22 cellular contexts compared by ENCODE assay signal in genomic region chr3:153615863-153616262, GRCh38.
"Had no signal": no experiment of that assay in that cellular context is flagged by ENCODE, and none has a peak within 500 bp of the region (broad histone marks: within the 10 kb centered on the region; RNA-seq: fewer than 3 reads in every experiment).

No MANE protein-coding gene starts in this region.

- H3K9me3 ChIP-seq: vagina had no signal

- H3K27me3 Mint-ChIP-seq: activated T-cell treated with anti-CD3 and anti-CD28 coated beads, Interleukin-2, amount 50 U/mL, for 24 hours; activated T-helper 17 cell treated with anti-CD3 and anti-CD28 coated beads, Interleukin-2, amount 50 U/mL, for 72 hours; central memory CD8-positive, alpha-beta T cell; effector memory CD8-positive, alpha-beta T cell; type B pancreatic cell had no signal

- H3K9me3 Mint-ChIP-seq: effector memory CD8-positive, alpha-beta T cell; natural killer cell had no signal

- H3K27ac ChIP-seq: ascending aorta, left ventricle myocardium inferior, thoracic aorta, vagina had no signal

- H3K36me3 ChIP-seq: ascending aorta, left ventricle myocardium inferior, thoracic aorta, vagina had no signal

- H3K27me3 ChIP-seq: ascending aorta, vagina had no signal

- H3K27ac Mint-ChIP-seq: activated naive CD4-positive, alpha-beta T cell treated with anti-CD3 and anti-CD28 coated beads, Interleukin-2, amount 50 U/mL, for 72 hours; activated T-cell treated with anti-CD3 and anti-CD28 coated beads, Interleukin-2, amount 50 U/mL, for 24 hours; activated T-helper 17 cell treated with anti-CD3 and anti-CD28 coated beads, Interleukin-2, amount 50 U/mL, for 72 hours; effector memory CD8-positive, alpha-beta T cell; natural killer cell; type B pancreatic cell had no signal

- DNase-seq: activated CD4-positive, alpha-beta T cell treated with anti-CD3 and anti-CD28 coated beads for 1 hour; activated CD4-positive, alpha-beta T cell treated with anti-CD3 and anti-CD28 coated beads, Interleukin-2, amount 50 U/mL, for 4 hours; activated CD8-positive, alpha-beta memory T cell treated with anti-CD3 and anti-CD28 coated beads for 24 hours; activated CD8-positive, alpha-beta memory T cell treated with anti-CD3 and anti-CD28 coated beads, Interleukin-2, amount 50 U/mL, for 4 hours; activated T-cell treated with anti-CD3 and anti-CD28 coated beads, Interleukin-2, amount 50 U/mL, for 24 hours; effector memory CD8-positive, alpha-beta T cell; head of caudate nucleus; hypothalamus; left ventricle myocardium inferior; midbrain; natural killer cell; stimulated activated CD4-positive, alpha-beta T cell treated with anti-CD3 and anti-CD28 coated beads, Interleukin-4, amount 100 ng/mL, for 1 hour; stimulated activated naive CD4-positive, alpha-beta T cell had no signal

- H3K4me3 ChIP-seq: ascending aorta, left ventricle myocardium inferior, thoracic aorta, vagina had no signal

- H3K4me1 ChIP-seq: ascending aorta, left ventricle myocardium inferior, vagina had no signal

- H3K4me3 Mint-ChIP-seq: activated T-cell treated with anti-CD3 and anti-CD28 coated beads, Interleukin-2, amount 50 U/mL, for 24 hours; activated T-helper 17 cell treated with anti-CD3 and anti-CD28 coated beads, Interleukin-2, amount 50 U/mL, for 72 hours; central memory CD8-positive, alpha-beta T cell; effector memory CD8-positive, alpha-beta T cell; natural killer cell; type B pancreatic cell had no signal

- ATAC-seq: activated naive CD4-positive, alpha-beta T cell treated with anti-CD3 and anti-CD28 coated beads, Interleukin-2, amount 50 U/mL, for 72 hours; activated T-helper 17 cell treated with anti-CD3 and anti-CD28 coated beads, Interleukin-2, amount 50 U/mL, for 72 hours; effector memory CD8-positive, alpha-beta T cell; esophagus mucosa; natural killer cell; sciatic nerve had no signal

- H3K4me1 Mint-ChIP-seq: natural killer cell had no signal
